Comparison of ENCODE assay signal across 12 cellular contexts in the genomic region with DNA sequence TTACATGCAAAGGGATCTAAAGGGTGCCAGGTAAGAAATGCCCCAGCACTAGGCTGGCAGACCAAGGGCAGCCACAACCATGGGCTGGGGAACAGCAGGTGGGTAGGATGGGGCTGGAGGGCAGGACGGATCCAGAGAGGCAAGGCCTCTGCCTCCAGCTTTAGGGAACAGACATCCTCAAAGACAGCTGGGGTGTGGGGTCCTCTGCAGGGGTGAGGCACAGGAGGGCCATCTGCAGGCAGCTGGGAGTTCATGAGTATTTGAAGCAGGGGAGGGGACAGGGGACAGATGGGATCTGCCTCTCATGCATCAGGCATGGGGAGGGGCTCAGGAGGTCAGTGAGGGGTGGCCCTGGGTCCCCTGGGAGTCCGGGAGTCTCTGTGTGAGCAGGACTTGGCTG. TPM values are rescaled to one million over a fixed set of nuclear protein-coding genes. Genes with fewer than 3 reads are reported as not detected.
A peak's percentile ranks its signal among the peaks of the same experiment; 100 is the strongest.
DNase-seq lines count a peak whose midpoint lies in the region; ATAC-seq, FAIRE-seq and TF ChIP-seq lines count a peak whose summit lies in the region.
"Had no signal": no experiment of that assay in that cellular context is flagged by ENCODE, and none has a peak within 500 bp of the region (broad histone marks: within the 10 kb centered on the region; RNA-seq: fewer than 3 reads in every experiment).

No MANE protein-coding gene starts in this region.

- H3K27me3 ChIP-seq in H1 (replicated peaks in 1 of 4; ENCODE audit: control insufficient read depth in 3 of 4, extremely low read depth in 1 of 4, insufficient read depth in 3 of 4, low read length in 3 of 4): peaks cover 0 to 15% (median 7%) of the 10 kb centered on the region in 4 experiments; a peak in 5 of 7 replicates
- H3K27me3 ChIP-seq: ascending aorta, upper lobe of left lung had no signal

- DNase-seq in stimulated activated naive CD8-positive, alpha-beta T cell treated with anti-CD3 and anti-CD28 coated beads, Interleukin-15, Interleukin-2, amounts not matched to agents 100 U/mL and 50 U/mL, for 24 hours: no peak
- DNase-seq in OCI-LY7 (ENCODE audit: low spot score) (peak; percentile 87), H1 (ENCODE audit: low read depth in 1 of 2, low spot score in 2 of 2) (no peak), pons (ENCODE audit: low spot score) (no peak), DMS79 treated with DMSO at 0.1 percent for 48 hours (lab: John Stamatoyannopoulos, UW) (no peak), SKM-1 treated with dmso at 0.1 percent for 144 hours (lab: John Stamatoyannopoulos, UW; ENCODE audit: unreplicated experiment) (no peak), activated gamma-delta T cell (lab: John Stamatoyannopoulos, UW) (no peak)
- DNase-seq: mammary epithelial cell, SIG-M5, upper lobe of left lung had no signal

- H3K79me2 ChIP-seq in OCI-LY7 (ENCODE audit: insufficient read depth, low read depth, low read length) (peaks cover 63% of the 10 kb centered on the region), H1 (ENCODE audit: control insufficient read depth in 1 of 2, insufficient read depth in 2 of 2, low read length in 2 of 2) (no peaks in the 10 kb centered on the region)

- no peak overlapping the region for H2BK20ac ChIP-seq in H1 (ENCODE audit: low read length)

- H3K79me1 ChIP-seq in H1 (ENCODE audit: low read depth, low read length): peaks cover 2% of the 10 kb centered on the region; the same call in 1 of the 2 replicates

- no peak overlapping the region for H2BK120ac ChIP-seq in H1 (replicated peaks; ENCODE audit: low read depth, low read length)

- peak; percentile 8 to 33; a peak in 2 of 4 replicates for TF ChIP-seq RAD21 in H1 (IDR thresholded peaks at IDR 0.05 in 1 of 2, conservative IDR thresholded peaks at IDR 0.05 in 1 of 2; ENCODE audit: low read depth in 2 of 2, low read length in 2 of 2)

- no peaks in the 10 kb centered on the region for H3K9me3 ChIP-seq in OCI-LY7 (ENCODE audit: low read length)
- H3K9me3 ChIP-seq in H1 (ENCODE audit: insufficient read depth in 2 of 2, low read depth in 1 of 2, low read length in 1 of 2): no peaks in the 10 kb centered on the region
- H3K9me3 ChIP-seq: ascending aorta, upper lobe of left lung had no signal

- WGBS in H1 (ENCODE audit: extremely low coverage in 1 of 2, insufficient coverage in 1 of 2, insufficient read length in 1 of 2, insufficient replicate concordance in 2 of 2, low coverage in 1 of 2, low lambda C conversion rate in 2 of 2, missing lambda C conversion rate in 1 of 2), 2 experiments: 58% methylated on average over 2 of the region's 2 CpGs; no CpG with 5 or more reads in 1 of the 2 experiments

- no peak overlapping the region for H3K56ac ChIP-seq in H1 (replicated peaks; ENCODE audit: insufficient read length, low read depth, low read length)

- H3K4me1 Mint-ChIP-seq in stimulated activated naive CD8-positive, alpha-beta T cell treated with anti-CD3 and anti-CD28 coated beads, Interleukin-15, Interleukin-2, amounts not matched to agents 100 ng/mL and 50 ng/mL, for 24 hours (ENCODE audit: low read depth): peaks cover 87% of the 10 kb centered on the region

- H4K8ac ChIP-seq in H1 (ENCODE audit: extremely low read depth, insufficient read depth, low read length): no peak overlapping the region

- TF ChIP-seq POLR2A in H1 (IDR thresholded peaks at IDR 0.05; ENCODE audit: control extremely low read depth in 1 of 2, low read depth in 2 of 2, low read length in 2 of 2): no peak

- intact Hi-C loops in OCI-LY7 (cut with micrococcal nuclease; ENCODE audit: unreplicated experiment): loop anchor here (1.0 to 10.0 kb wide), 5 partner anchors 59 to 298 kb away; partner anchors contain the start of gene BICD2

- peaks cover 9% of the 10 kb centered on the region for H3K36me3 Mint-ChIP-seq in stimulated activated naive CD8-positive, alpha-beta T cell treated with anti-CD3 and anti-CD28 coated beads, Interleukin-15, Interleukin-2, amounts not matched to agents 100 ng/mL and 50 ng/mL, for 24 hours (ENCODE audit: low read depth)

- H3K27ac ChIP-seq in OCI-LY7 (ENCODE audit: low read depth, low read length, poor library complexity, severe bottlenecking) (peak overlapping the region; percentile 95), H1 (ENCODE audit: low read depth, low read length) (no peak overlapping the region)
- H3K27ac ChIP-seq: ascending aorta had no signal

- no peak for FAIRE-seq in H1 (lab: Jason Lieb, UNC)

- H2AK5ac ChIP-seq in H1 (ENCODE audit: low read depth, low read length): peak overlapping the region; percentile 86; the same call in 1 of the 2 replicates

- H3K4ac ChIP-seq in H1 (replicated peaks; ENCODE audit: insufficient read length, low read depth, low read length): no peak overlapping the region

- H2AFZ ChIP-seq in OCI-LY7 (ENCODE audit: low read length) (no peak overlapping the region), H1 (ENCODE audit: low read length) (no peak overlapping the region)

- peak overlapping the region; percentile 88 for H3K4me2 ChIP-seq in OCI-LY7 (ENCODE audit: low read length)
- H3K4me2 ChIP-seq in H1 (ENCODE audit: insufficient read depth in 1 of 2, low read depth in 2 of 2, low read length in 2 of 2): no peak overlapping the region

- no peak overlapping the region for H3K14ac ChIP-seq in H1 (ENCODE audit: insufficient read length)

- H3K36me3 ChIP-seq in OCI-LY7 (ENCODE audit: insufficient read depth, low read length): peaks cover 46% of the 10 kb centered on the region
- no peaks in the 10 kb centered on the region for H3K36me3 ChIP-seq in H1 (ENCODE audit: control insufficient read depth in 2 of 4, insufficient read depth in 4 of 4, low read length in 3 of 4)
- H3K36me3 ChIP-seq: ascending aorta, upper lobe of left lung had no signal

- CTCF ChIA-PET in OCI-LY7 (lab: Charles Lee; ENCODE audit: unreplicated experiment): interaction anchor here (0.6 kb wide), 1 partner anchor 83 kb away, joined by 6 read pairs; no protein-coding TSS in a partner anchor
- CTCF ChIA-PET in H1 (lab: Charles Lee; ENCODE audit: partially characterized antibody): interaction anchor here (0.8 to 1.7 kb wide), 3 partner anchors 9 to 92 kb away, joined by 3 to 6 read pairs (median 6); no protein-coding TSS in a partner anchor

- H4K91ac ChIP-seq in H1 (replicated peaks; ENCODE audit: insufficient read length, low read length): no peak overlapping the region

- no peak overlapping the region for H3K9ac ChIP-seq in H1 (replicated peaks in 1 of 4; ENCODE audit: extremely low read depth in 1 of 4, low read depth in 3 of 4, low read length in 3 of 4)

- H3K4me1 ChIP-seq in OCI-LY7 (ENCODE audit: insufficient read depth, low read length, poor library complexity, severe bottlenecking) (peaks cover 72% of the 10 kb centered on the region), H1 (replicated peaks in 1 of 4; ENCODE audit: control insufficient read depth in 3 of 4, insufficient read depth in 4 of 4, low read length in 3 of 4) (peaks cover 0 to 28% (median 16%) of the 10 kb centered on the region in 4 experiments; a peak in 6 of 7 replicates)

- H3K18ac ChIP-seq in H1 (ENCODE audit: extremely low read depth, low read length): peak overlapping the region; percentile 87

- no peak for ATAC-seq in stimulated activated naive CD8-positive, alpha-beta T cell treated with anti-CD3 and anti-CD28 coated beads, Interleukin-15, Interleukin-2, amounts not matched to agents 100 U/mL and 50 U/mL, for 24 hours

- TF ChIP-seq EP300 in H1 (IDR thresholded peaks at IDR 0.05; ENCODE audit: borderline replicate concordance in 1 of 2, low read depth in 2 of 2, low read length in 2 of 2): no peak

- POLR2A ChIA-PET in OCI-LY7 (lab: Charles Lee) (no interaction called here), H1 (lab: Charles Lee; ENCODE audit: partially characterized antibody) (no interaction called here)

- no peaks in the 10 kb centered on the region for H3K27me3 Mint-ChIP-seq in stimulated activated naive CD8-positive, alpha-beta T cell treated with anti-CD3 and anti-CD28 coated beads, Interleukin-15, Interleukin-2, amounts not matched to agents 100 ng/mL and 50 ng/mL, for 24 hours

- H3K9me3 Mint-ChIP-seq in stimulated activated naive CD8-positive, alpha-beta T cell treated with anti-CD3 and anti-CD28 coated beads, Interleukin-15, Interleukin-2, amounts not matched to agents 100 ng/mL and 50 ng/mL, for 24 hours: no peaks in the 10 kb centered on the region

- H3K27ac Mint-ChIP-seq in stimulated activated naive CD8-positive, alpha-beta T cell treated with anti-CD3 and anti-CD28 coated beads, Interleukin-15, Interleukin-2, amounts not matched to agents 100 ng/mL and 50 ng/mL, for 24 hours: peak overlapping the region; percentile 91

- no peaks in the 10 kb centered on the region for H3K9me2 ChIP-seq in OCI-LY7 (ENCODE audit: insufficient read depth, low read length)

- no peak overlapping the region for H2BK15ac ChIP-seq in H1 (ENCODE audit: low read length)

- H3K4me3 ChIP-seq in OCI-LY7 (ENCODE audit: low read depth, low read length, poor library complexity, severe bottlenecking) (peak overlapping the region; percentile 79), H1 (ENCODE audit: extremely low read depth in 1 of 4, insufficient read depth in 2 of 4, low read depth in 3 of 4, low read length in 4 of 4) (no peak overlapping the region)
- H3K4me3 ChIP-seq: ascending aorta, upper lobe of left lung had no signal

- H3K4me3 Mint-ChIP-seq in stimulated activated naive CD8-positive, alpha-beta T cell treated with anti-CD3 and anti-CD28 coated beads, Interleukin-15, Interleukin-2, amounts not matched to agents 100 ng/mL and 50 ng/mL, for 24 hours: peak overlapping the region; percentile 89

- H2BK12ac ChIP-seq in H1 (ENCODE audit: low read depth, low read length): 0 out of 2 replicates have a peak overlapping the region, but pooled peaks have one; percentile 29

- H3K23ac ChIP-seq in H1 (ENCODE audit: insufficient read length): no peak overlapping the region

- H4K5ac ChIP-seq in H1 (ENCODE audit: insufficient read length, low read depth, low read length): no peak overlapping the region

- peak; percentile 52 for TF ChIP-seq CTCF in OCI-LY7 (conservative IDR thresholded peaks at IDR 0.05; ENCODE audit: low read length)
- peak in 2 of 3 experiments; percentile 18 to 22; a peak in 2 of 4 replicates for TF ChIP-seq CTCF in H1 (IDR thresholded peaks at IDR 0.05; ENCODE audit: control extremely low read depth in 1 of 3, insufficient read depth in 1 of 3, low read depth in 1 of 3, low read length in 3 of 3)

- no peaks in the 10 kb centered on the region for H4K20me1 ChIP-seq in OCI-LY7 (ENCODE audit: insufficient read depth, low read length)
- H4K20me1 ChIP-seq in H1 (replicated peaks in 1 of 2; ENCODE audit: control insufficient read depth in 1 of 2, insufficient read depth in 2 of 2, low read length in 2 of 2): no peaks in the 10 kb centered on the region

- BruUV-seq in OCI-LY7 (replicated peaks; lab: Mats Ljungman, UMichigan): no TSS peak

- no peak overlapping the region for H2BK5ac ChIP-seq in H1 (ENCODE audit: low read depth, low read length)

- peaks cover 3% of the 10 kb centered on the region; the same call in 1 of the 2 replicates for H3K23me2 ChIP-seq in H1 (ENCODE audit: low read depth, low read length)

RNA-seq across cellular contexts. Expression of gene SUSD3, which starts 3.9 kb away (rescaled TPM):
- 160 and 201 TPM in 2 replicates for total RNA-seq in OCI-LY7 (2014; rRNA removed; shearing (Covaris generic))
- 94.1 and 116 TPM in 2 replicates for total RNA-seq in OCI-LY7 (2022)
- total RNA-seq in H1 (2021; fragmentation: NEBNext Ultra II Directional; extraction: Animal tissue kit (Norgen Biotek cat#: 25700)): 5.5 and 6.2 TPM in 2 replicates
- 35.4 and 36.0 TPM in 2 replicates for polyA plus RNA-seq in H1 (2011; rRNA removed)
- polyA plus RNA-seq in H1 (2011; cell fraction: cytosol; rRNA removed): 22.6 TPM
- 16.8 TPM for polyA plus RNA-seq in H1 (2011; cell fraction: nucleus; rRNA removed)
- 6.3 to 11.3 TPM (median 8.3 TPM) in 4 replicates for polyA plus RNA-seq in H1 (2012, experiment 1 of 2)
- polyA plus RNA-seq in H1 (2012, experiment 2 of 2): 10.7 TPM
- 8.2 TPM for polyA plus RNA-seq in H1 (2013, experiment 1 of 2)
- 9.4 TPM for polyA plus RNA-seq in H1 (2013, experiment 2 of 2)
- 5.2 and 7.2 TPM in 2 replicates for polyA minus RNA-seq in H1 (2011; rRNA and poly(A)+ RNA removed)
- polyA minus RNA-seq in H1 (2011; cell fraction: cytosol; rRNA and poly(A)+ RNA removed): 8.8 TPM
- 7.3 TPM for polyA minus RNA-seq in H1 (2011; cell fraction: nucleus; rRNA and poly(A)+ RNA removed)
- total RNA-seq: ascending aorta had no signal

RNA-seq across cellular contexts. Expression of gene CARD19, which starts 33.7 kb away (rescaled TPM):
- 18.4 and 26.8 TPM in 2 replicates for total RNA-seq in OCI-LY7 (2014; rRNA removed; shearing (Covaris generic))
- 13.4 and 15.8 TPM in 2 replicates for total RNA-seq in OCI-LY7 (2022)
- total RNA-seq in H1 (2021; fragmentation: NEBNext Ultra II Directional; extraction: Animal tissue kit (Norgen Biotek cat#: 25700)): 21.2 and 27.7 TPM in 2 replicates
- 112 and 144 TPM in 2 replicates for polyA plus RNA-seq in H1 (2011; rRNA removed)
- 66.2 TPM for polyA plus RNA-seq in H1 (2011; cell fraction: cytosol; rRNA removed)
- 57.8 TPM for polyA plus RNA-seq in H1 (2011; cell fraction: nucleus; rRNA removed)
- polyA plus RNA-seq in H1 (2012, experiment 1 of 2): 13.4 to 28.1 TPM (median 26.0 TPM) in 4 replicates
- 36.2 TPM for polyA plus RNA-seq in H1 (2012, experiment 2 of 2)
- polyA plus RNA-seq in H1 (2013, experiment 1 of 2): 30.6 TPM
- 30.0 TPM for polyA plus RNA-seq in H1 (2013, experiment 2 of 2)
- 11.7 and 13.5 TPM in 2 replicates for polyA minus RNA-seq in H1 (2011; rRNA and poly(A)+ RNA removed)
- 12.4 TPM for polyA minus RNA-seq in H1 (2011; cell fraction: cytosol; rRNA and poly(A)+ RNA removed)
- polyA minus RNA-seq in H1 (2011; cell fraction: nucleus; rRNA and poly(A)+ RNA removed): 10.4 TPM

Comparison
In these comparisons a context has a peak if more than half of its experiments do, and no peak if none do; other contexts are left out.
1. RNA of gene SUSD3, which starts 3.9 kb away (total RNA-seq): 94.1 to 201 TPM in OCI-LY7; 5.5 to 6.2 TPM in H1; every median in the first group is over 10 times any median in the second.